1 cellular context compared by ENCODE assay signal in genomic region chr18:78814766-78815165, GRCh38.
TF ChIP-seq lines count a peak whose summit lies in the region.

No MANE protein-coding gene starts in this region.

TF ChIP-seq in WTC11, 78 proteins besides CTCF, POLR2A, EP300 and RAD21 (continued from another document):
- TF ChIP-seq NFATC4 (CRISPR knock-in tag; IDR thresholded peaks at IDR 0.05) (no peak), RELA (CRISPR knock-in tag; IDR thresholded peaks at IDR 0.05; ENCODE audit: borderline replicate concordance) (no peak), E2F5 (CRISPR knock-in tag; IDR thresholded peaks at IDR 0.05) (no peak), GABPB1 (CRISPR knock-in tag; IDR thresholded peaks at IDR 0.05) (no peak), IRF1 (CRISPR knock-in tag; IDR thresholded peaks at IDR 0.05) (no peak), NR1H2 (CRISPR knock-in tag; IDR thresholded peaks at IDR 0.05) (no peak), ZNF396 (CRISPR knock-in tag; IDR thresholded peaks at IDR 0.05; ENCODE audit: borderline replicate concordance) (no peak), ZNF219 (CRISPR knock-in tag; IDR thresholded peaks at IDR 0.05; ENCODE audit: borderline replicate concordance) (no peak), FOXP4 (CRISPR knock-in tag; IDR thresholded peaks at IDR 0.05) (no peak), ZMAT4 (CRISPR knock-in tag; IDR thresholded peaks at IDR 0.05) (no peak), E2F4 (CRISPR knock-in tag; IDR thresholded peaks at IDR 0.05; ENCODE audit: borderline replicate concordance, low read depth) (no peak)
